1 cellular context compared by ENCODE assay signal in the genomic region with DNA sequence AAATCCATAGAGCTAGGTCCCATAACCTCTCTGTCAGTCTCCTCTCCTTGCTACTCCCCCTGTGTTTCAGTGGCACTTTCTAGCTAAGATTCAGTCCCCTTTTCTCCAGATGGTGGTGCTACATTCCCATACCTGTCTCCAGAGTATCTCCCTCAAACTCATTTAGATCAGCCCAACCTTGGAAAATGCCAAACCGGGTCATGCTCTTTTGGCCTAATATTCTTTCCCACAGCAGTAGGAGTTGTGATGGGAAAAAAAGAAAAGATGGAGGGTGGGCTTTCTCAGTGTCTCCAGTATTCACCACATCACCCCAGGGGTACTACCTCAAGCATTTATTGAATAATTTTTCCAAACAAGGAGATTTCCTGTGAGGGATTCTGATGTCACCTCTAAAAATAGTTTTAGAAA.
TF ChIP-seq lines count a peak whose summit lies in the region.

No MANE protein-coding gene starts in this region.

TF ChIP-seq in HepG2, 621 proteins besides CTCF, POLR2A, EP300 and RAD21 (continued from another document):
- TF ChIP-seq, protein P1, sequence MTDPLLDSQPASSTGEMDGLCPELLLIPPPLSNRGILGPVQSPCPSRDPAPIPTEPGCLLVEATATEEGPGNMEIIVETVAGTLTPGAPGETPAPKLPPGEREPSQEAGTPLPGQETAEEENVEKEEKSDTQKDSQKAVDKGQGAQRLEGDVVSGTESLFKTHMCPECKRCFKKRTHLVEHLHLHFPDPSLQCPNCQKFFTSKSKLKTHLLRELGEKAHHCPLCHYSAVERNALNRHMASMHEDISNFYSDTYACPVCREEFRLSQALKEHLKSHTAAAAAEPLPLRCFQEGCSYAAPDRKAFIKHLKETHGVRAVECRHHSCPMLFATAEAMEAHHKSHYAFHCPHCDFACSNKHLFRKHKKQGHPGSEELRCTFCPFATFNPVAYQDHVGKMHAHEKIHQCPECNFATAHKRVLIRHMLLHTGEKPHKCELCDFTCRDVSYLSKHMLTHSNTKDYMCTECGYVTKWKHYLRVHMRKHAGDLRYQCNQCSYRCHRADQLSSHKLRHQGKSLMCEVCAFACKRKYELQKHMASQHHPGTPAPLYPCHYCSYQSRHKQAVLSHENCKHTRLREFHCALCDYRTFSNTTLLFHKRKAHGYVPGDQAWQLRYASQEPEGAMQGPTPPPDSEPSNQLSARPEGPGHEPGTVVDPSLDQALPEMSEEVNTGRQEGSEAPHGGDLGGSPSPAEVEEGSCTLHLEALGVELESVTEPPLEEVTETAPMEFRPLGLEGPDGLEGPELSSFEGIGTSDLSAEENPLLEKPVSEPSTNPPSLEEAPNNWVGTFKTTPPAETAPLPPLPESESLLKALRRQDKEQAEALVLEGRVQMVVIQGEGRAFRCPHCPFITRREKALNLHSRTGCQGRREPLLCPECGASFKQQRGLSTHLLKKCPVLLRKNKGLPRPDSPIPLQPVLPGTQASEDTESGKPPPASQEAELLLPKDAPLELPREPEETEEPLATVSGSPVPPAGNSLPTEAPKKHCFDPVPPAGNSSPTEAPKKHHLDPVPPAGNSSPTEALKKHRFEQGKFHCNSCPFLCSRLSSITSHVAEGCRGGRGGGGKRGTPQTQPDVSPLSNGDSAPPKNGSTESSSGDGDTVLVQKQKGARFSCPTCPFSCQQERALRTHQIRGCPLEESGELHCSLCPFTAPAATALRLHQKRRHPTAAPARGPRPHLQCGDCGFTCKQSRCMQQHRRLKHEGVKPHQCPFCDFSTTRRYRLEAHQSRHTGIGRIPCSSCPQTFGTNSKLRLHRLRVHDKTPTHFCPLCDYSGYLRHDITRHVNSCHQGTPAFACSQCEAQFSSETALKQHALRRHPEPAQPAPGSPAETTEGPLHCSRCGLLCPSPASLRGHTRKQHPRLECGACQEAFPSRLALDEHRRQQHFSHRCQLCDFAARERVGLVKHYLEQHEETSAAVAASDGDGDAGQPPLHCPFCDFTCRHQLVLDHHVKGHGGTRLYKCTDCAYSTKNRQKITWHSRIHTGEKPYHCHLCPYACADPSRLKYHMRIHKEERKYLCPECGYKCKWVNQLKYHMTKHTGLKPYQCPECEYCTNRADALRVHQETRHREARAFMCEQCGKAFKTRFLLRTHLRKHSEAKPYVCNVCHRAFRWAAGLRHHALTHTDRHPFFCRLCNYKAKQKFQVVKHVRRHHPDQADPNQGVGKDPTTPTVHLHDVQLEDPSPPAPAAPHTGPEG (CRISPR knock-in tag; IDR thresholded peaks at IDR 0.05) = no peak
- TF ChIP-seq ZNF530 (CRISPR knock-in tag; IDR thresholded peaks at IDR 0.05; ENCODE audit: low read depth) (no peak), ZNF234 (CRISPR knock-in tag; conservative IDR thresholded peaks at IDR 0.05) (no peak), KDM3A (CRISPR knock-in tag; IDR thresholded peaks at IDR 0.05; ENCODE audit: low read depth) (no peak), ZNF563 (CRISPR knock-in tag; IDR thresholded peaks at IDR 0.05) (peak; percentile 73; the same call in 1 of the 2 replicates), ZNF441 (CRISPR knock-in tag; IDR thresholded peaks at IDR 0.05; ENCODE audit: borderline replicate concordance) (no peak), ZNF382 (CRISPR knock-in tag; IDR thresholded peaks at IDR 0.05; ENCODE audit: borderline replicate concordance) (no peak), TEAD3 (CRISPR knock-in tag; optimal IDR thresholded peaks at IDR 0.05; ENCODE audit: borderline replicate concordance) (peak; percentile 55), ZNF451 (CRISPR knock-in tag; IDR thresholded peaks at IDR 0.05) (no peak), IRF1 (CRISPR knock-in tag; IDR thresholded peaks at IDR 0.05; ENCODE audit: low read depth) (no peak), TGIF2 (CRISPR knock-in tag; IDR thresholded peaks at IDR 0.05) (no peak), ZNF572 (CRISPR knock-in tag; IDR thresholded peaks at IDR 0.05) (no peak), ZFP37 (CRISPR knock-in tag; IDR thresholded peaks at IDR 0.05; ENCODE audit: borderline replicate concordance) (no peak), CHCHD3 (CRISPR knock-in tag; IDR thresholded peaks at IDR 0.05) (no peak), MLLT10 (CRISPR knock-in tag; IDR thresholded peaks at IDR 0.05) (no peak), ZNF383 (CRISPR knock-in tag; IDR thresholded peaks at IDR 0.05; ENCODE audit: borderline replicate concordance) (no peak), SSRP1 (CRISPR knock-in tag; IDR thresholded peaks at IDR 0.05) (no peak), ZNF766 (CRISPR knock-in tag; IDR thresholded peaks at IDR 0.05; ENCODE audit: borderline replicate concordance) (no peak), FOXP1 (IDR thresholded peaks at IDR 0.05) (no peak), FOXP1 (CRISPR knock-in tag; IDR thresholded peaks at IDR 0.05) (no peak), ZNF513 (CRISPR knock-in tag; conservative IDR thresholded peaks at IDR 0.05) (no peak), SMAD3 (CRISPR knock-in tag; IDR thresholded peaks at IDR 0.05) (0 out of 2 replicates have a peak, but pooled peaks have one; percentile 27), PPARG (CRISPR knock-in tag; conservative IDR thresholded peaks at IDR 0.05) (0 out of 2 replicates have a peak, but pooled peaks have one; percentile 56), XBP1 (CRISPR knock-in tag; IDR thresholded peaks at IDR 0.05) (no peak), EEA1 (CRISPR knock-in tag; IDR thresholded peaks at IDR 0.05; ENCODE audit: borderline replicate concordance) (no peak), RXRB (CRISPR knock-in tag; IDR thresholded peaks at IDR 0.05; ENCODE audit: borderline replicate concordance) (peak; percentile 52; the same call in 1 of the 2 replicates), JUNB (CRISPR knock-in tag; IDR thresholded peaks at IDR 0.05; ENCODE audit: borderline replicate concordance) (no peak), LCORL (IDR thresholded peaks at IDR 0.05) (no peak), LCORL (CRISPR knock-in tag; IDR thresholded peaks at IDR 0.05) (0 out of 2 replicates have a peak, but pooled peaks have one; percentile 56), NFKB2 (CRISPR knock-in tag; IDR thresholded peaks at IDR 0.05; ENCODE audit: borderline replicate concordance) (no peak), NFYC (CRISPR knock-in tag; IDR thresholded peaks at IDR 0.05) (no peak), SETDB1 (CRISPR knock-in tag; IDR thresholded peaks at IDR 0.05; ENCODE audit: borderline replicate concordance) (no peak), YEATS4 (CRISPR knock-in tag; IDR thresholded peaks at IDR 0.05; ENCODE audit: borderline replicate concordance) (no peak), ZNF83 (CRISPR knock-in tag; IDR thresholded peaks at IDR 0.05; ENCODE audit: borderline replicate concordance) (no peak), ZNF761 (CRISPR knock-in tag; conservative IDR thresholded peaks at IDR 0.05) (no peak), MED8 (CRISPR knock-in tag; IDR thresholded peaks at IDR 0.05; ENCODE audit: insufficient replicate concordance) (no peak), MIXL1 (CRISPR knock-in tag; IDR thresholded peaks at IDR 0.05) (peak; percentile 73; the same call in 1 of the 2 replicates)
- TF ChIP-seq, protein P2, sequence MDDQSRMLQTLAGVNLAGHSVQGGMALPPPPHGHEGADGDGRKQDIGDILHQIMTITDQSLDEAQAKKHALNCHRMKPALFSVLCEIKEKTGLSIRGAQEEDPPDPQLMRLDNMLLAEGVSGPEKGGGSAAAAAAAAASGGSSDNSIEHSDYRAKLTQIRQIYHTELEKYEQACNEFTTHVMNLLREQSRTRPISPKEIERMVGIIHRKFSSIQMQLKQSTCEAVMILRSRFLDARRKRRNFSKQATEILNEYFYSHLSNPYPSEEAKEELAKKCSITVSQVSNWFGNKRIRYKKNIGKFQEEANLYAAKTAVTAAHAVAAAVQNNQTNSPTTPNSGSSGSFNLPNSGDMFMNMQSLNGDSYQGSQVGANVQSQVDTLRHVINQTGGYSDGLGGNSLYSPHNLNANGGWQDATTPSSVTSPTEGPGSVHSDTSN (CRISPR knock-in tag; IDR thresholded peaks at IDR 0.05; ENCODE audit: borderline replicate concordance) = no peak
- TF ChIP-seq, protein P3, sequence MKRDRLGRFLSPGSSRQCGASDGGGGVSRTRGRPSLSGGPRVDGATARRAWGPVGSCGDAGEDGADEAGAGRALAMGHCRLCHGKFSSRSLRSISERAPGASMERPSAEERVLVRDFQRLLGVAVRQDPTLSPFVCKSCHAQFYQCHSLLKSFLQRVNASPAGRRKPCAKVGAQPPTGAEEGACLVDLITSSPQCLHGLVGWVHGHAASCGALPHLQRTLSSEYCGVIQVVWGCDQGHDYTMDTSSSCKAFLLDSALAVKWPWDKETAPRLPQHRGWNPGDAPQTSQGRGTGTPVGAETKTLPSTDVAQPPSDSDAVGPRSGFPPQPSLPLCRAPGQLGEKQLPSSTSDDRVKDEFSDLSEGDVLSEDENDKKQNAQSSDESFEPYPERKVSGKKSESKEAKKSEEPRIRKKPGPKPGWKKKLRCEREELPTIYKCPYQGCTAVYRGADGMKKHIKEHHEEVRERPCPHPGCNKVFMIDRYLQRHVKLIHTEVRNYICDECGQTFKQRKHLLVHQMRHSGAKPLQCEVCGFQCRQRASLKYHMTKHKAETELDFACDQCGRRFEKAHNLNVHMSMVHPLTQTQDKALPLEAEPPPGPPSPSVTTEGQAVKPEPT (CRISPR knock-in tag; IDR thresholded peaks at IDR 0.05; ENCODE audit: low read depth) = no peak
- TF ChIP-seq, protein P4, sequence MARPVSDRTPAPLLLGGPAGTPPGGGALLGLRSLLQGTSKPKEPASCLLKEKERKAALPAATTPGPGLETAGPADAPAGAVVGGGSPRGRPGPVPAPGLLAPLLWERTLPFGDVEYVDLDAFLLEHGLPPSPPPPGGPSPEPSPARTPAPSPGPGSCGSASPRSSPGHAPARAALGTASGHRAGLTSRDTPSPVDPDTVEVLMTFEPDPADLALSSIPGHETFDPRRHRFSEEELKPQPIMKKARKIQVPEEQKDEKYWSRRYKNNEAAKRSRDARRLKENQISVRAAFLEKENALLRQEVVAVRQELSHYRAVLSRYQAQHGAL (CRISPR knock-in tag; IDR thresholded peaks at IDR 0.05; ENCODE audit: not compliant biosample characterization) = no peak
